In the genomic region with DNA sequence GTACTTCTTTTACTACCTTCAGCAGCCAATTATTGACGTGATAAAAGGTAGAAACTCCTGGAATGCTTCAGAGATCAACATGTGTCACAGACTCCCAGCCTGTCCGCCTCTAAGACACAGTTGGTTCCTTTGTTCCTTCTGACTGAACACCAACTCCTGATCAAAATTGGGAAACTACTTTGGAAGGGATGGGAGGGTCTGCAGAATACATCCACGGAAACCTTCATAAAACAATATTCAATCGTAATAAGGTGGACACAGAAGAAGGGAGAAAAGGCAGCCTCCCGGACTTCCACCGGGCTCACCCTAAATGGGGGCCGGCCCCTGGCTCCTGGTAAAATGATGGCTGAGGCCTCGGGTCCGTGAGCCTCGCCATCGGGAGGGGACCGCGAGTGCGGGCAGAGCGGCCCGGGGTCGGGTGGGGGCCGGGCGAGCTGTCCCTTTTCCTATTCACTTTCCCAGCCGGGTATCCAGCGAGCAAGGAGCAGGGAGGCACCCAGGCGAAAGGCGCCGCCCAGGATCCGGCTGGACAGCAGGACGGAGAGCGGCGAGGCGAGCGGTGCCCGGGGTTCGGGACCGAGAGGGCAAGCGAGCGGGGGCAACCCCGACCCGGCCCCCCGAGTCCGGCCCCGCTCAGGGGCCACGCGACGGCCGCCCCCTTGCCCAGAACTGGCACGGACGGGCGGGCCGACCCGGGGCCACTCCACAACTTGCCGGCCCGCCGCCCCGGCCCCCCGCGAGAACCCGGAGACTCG, we compare ENCODE assay signal across 8 cellular contexts. TPM values are rescaled to one million over a fixed set of nuclear protein-coding genes. Genes with fewer than 3 reads are reported as not detected.
DNase-seq lines count a peak whose midpoint lies in the region; ATAC-seq and TF ChIP-seq lines count a peak whose summit lies in the region.

No MANE protein-coding gene starts in this region.

- ATAC-seq in GM18870 (IDR thresholded peaks at IDR 0.05; ENCODE audit: unreplicated experiment) (peak; percentile 1), HG03280 (IDR thresholded peaks at IDR 0.05; ENCODE audit: unreplicated experiment) (peak; percentile 4)

- peak overlapping the region; percentile 78 for H3K4me3 ChIP-seq in A673 (ENCODE audit: low read depth, low read length, poor library complexity, severe bottlenecking)
- peak overlapping the region; percentile 85 to 98 (median 93) for H3K4me3 ChIP-seq in esophagus squamous epithelium
- H3K4me3 ChIP-seq in muscle layer of colon (ENCODE audit: low read depth in 1 of 2, low read length in 2 of 2) = peak overlapping the region; percentile 66 to 73
- H3K4me3 ChIP-seq in transverse colon = peak overlapping the region; percentile 89 to 99 (median 96)

- peak overlapping the region; percentile 83 for H3K9ac ChIP-seq in muscle layer of colon (ENCODE audit: low read length)

- no TSS peak for BruUV-seq in A673 (replicated peaks; lab: Mats Ljungman, UMichigan)

- WGBS in esophagus squamous epithelium, 2 donors = 0 to 2% methylated on average over 8 to 15 of the region's 57 CpGs
- 0 to 2% methylated on average over 6 to 21 of the region's 57 CpGs for WGBS in transverse colon (ENCODE audit: low coverage in 1 of 2), 2 donors

- no peak for TF ChIP-seq POLR2A in esophagus squamous epithelium (IDR thresholded peaks at IDR 0.05)
- TF ChIP-seq POLR2A in transverse colon (IDR thresholded peaks at IDR 0.05) = no peak

- CTCF ChIA-PET in A673 (lab: Charles Lee) = no interaction called here

- H3K9me3 ChIP-seq in A673 (ENCODE audit: low read depth, low read length, poor library complexity, severe bottlenecking) (no peaks in the 10 kb centered on the region), esophagus squamous epithelium (no peaks in the 10 kb centered on the region), muscle layer of colon (ENCODE audit: low read length) (no peaks in the 10 kb centered on the region), transverse colon (no peaks in the 10 kb centered on the region)

- H3K36me3 ChIP-seq in A673 (ENCODE audit: insufficient read depth, low read length, poor library complexity, severe bottlenecking) = no peaks in the 10 kb centered on the region
- no peaks in the 10 kb centered on the region for H3K36me3 ChIP-seq in esophagus squamous epithelium
- H3K36me3 ChIP-seq in muscle layer of colon (ENCODE audit: insufficient read depth, low read length) = no peaks in the 10 kb centered on the region
- no peaks in the 10 kb centered on the region for H3K36me3 ChIP-seq in transverse colon

- TF ChIP-seq CTCF in A673 (conservative IDR thresholded peaks at IDR 0.05; ENCODE audit: low read depth, low read length) (no peak), esophagus squamous epithelium (IDR thresholded peaks at IDR 0.05) (no peak), transverse colon (IDR thresholded peaks at IDR 0.05) (no peak)

- H3K4me1 ChIP-seq in A673 (ENCODE audit: insufficient read depth, low read length, poor library complexity, severe bottlenecking) (peaks cover 43% of the 10 kb centered on the region), esophagus squamous epithelium (peaks cover 9 to 56% (median 33%) of the 10 kb centered on the region in 3 donors), muscle layer of colon (ENCODE audit: insufficient read depth, low read length) (peaks cover 32% of the 10 kb centered on the region), transverse colon (peaks cover 7 to 47% (median 39%) of the 10 kb centered on the region in 4 donors)

- in situ Hi-C loops in transverse colon (cut with MboI; ENCODE audit: low pct_ligation_motif_present in 1 of 4, low pct_unique_long_range_greater_than_20kb in 1 of 4, low sequenced_read_pairs in 3 of 4) = loop anchor here in 3 of 4 donors (10.0 to 25.0 kb wide), 4 partner anchors 189 to 673 kb away; partner anchors contain the start of gene USP25 (in 1 of the 3)

- POLR2A ChIA-PET in A673 (lab: Charles Lee; ENCODE audit: low non-redundant PET) = no interaction called here

- DNase-seq in A673 (ENCODE audit: low spot score) (peak; percentile 30), esophagus squamous epithelium (lab: John Stamatoyannopoulos, UW) (no peak), transverse colon (peak; percentile 41), HPDE6-E6E7 (ENCODE audit: extremely low spot score) (no peak)
- peak; percentile 24 to 32 for DNase-seq in activated CD4-positive, alpha-beta T cell treated with anti-CD3 and anti-CD28 coated beads, Interleukin-2, amount 50 U/mL, for 48 hours

- H3K27me3 ChIP-seq in A673 (replicated peaks; ENCODE audit: insufficient read depth, low read depth, low read length, poor library complexity) (no peaks in the 10 kb centered on the region), esophagus squamous epithelium (no peaks in the 10 kb centered on the region), muscle layer of colon (ENCODE audit: control insufficient read depth in 1 of 2, insufficient read depth in 2 of 2, low read length in 2 of 2) (no peaks in the 10 kb centered on the region), transverse colon (no peaks in the 10 kb centered on the region)

- intact Hi-C loops in A673 (cut with micrococcal nuclease; ENCODE audit: unreplicated experiment) = loop anchor here (10.0 kb wide), 1 partner anchor 199 kb away; no protein-coding TSS in a partner anchor
- intact Hi-C loops in esophagus squamous epithelium (cut with DNase I) = no loop called here
- intact Hi-C loops in transverse colon (cut with DNase I; ENCODE audit: low total_unique reads) = loop anchor here (5.0 kb wide), 1 partner anchor 197 kb away; no protein-coding TSS in a partner anchor

- peak overlapping the region; percentile 85 for H3K27ac ChIP-seq in A673 (ENCODE audit: low read depth, low read length, poor library complexity, severe bottlenecking)
- peak overlapping the region; percentile 95 to 98 (median 98) for H3K27ac ChIP-seq in esophagus squamous epithelium
- peak overlapping the region; percentile 86 for H3K27ac ChIP-seq in muscle layer of colon (ENCODE audit: low read depth, low read length)
- peak overlapping the region; percentile 98 to 100 (median 100) for H3K27ac ChIP-seq in transverse colon

- no peak for TF ChIP-seq EP300 in transverse colon (IDR thresholded peaks at IDR 0.05; ENCODE audit: low read depth)

RNA-seq across cellular contexts. Expression of gene NRIP1, which starts 0.8 kb away (rescaled TPM):
- 14.6 and 15.4 TPM in 2 replicates for total RNA-seq in A673 (2021)
- total RNA-seq in esophagus squamous epithelium = 10 to 100 TPM; 13.2 to 37.0 (median 31.1) TPM
- total RNA-seq in transverse colon = 10 to 100 TPM; 38.5 to 63.7 (median 55.6) TPM

Comparison
In these comparisons a context has a peak if more than half of its experiments do, and no peak if none do; other contexts are left out.
1. DNase-seq: peak in A673 (single experiment), activated CD4-positive, alpha-beta T cell treated with anti-CD3 and anti-CD28 coated beads, Interleukin-2, amount 50 U/mL, for 48 hours (2 of 2) and transverse colon (single experiment); none in esophagus squamous epithelium (single experiment) and HPDE6-E6E7 (single experiment).
2. Peak in every context shown above with its lines, with median percentiles within 50 percentile points of each other: H3K27ac ChIP-seq and H3K4me3 ChIP-seq.